Comparison of ENCODE assay signal across 22 cellular contexts in genomic region chr10:27564381-27564780, GRCh38.
A peak's percentile ranks its signal among the peaks of the same experiment; 100 is the strongest.
DNase-seq lines count a peak whose midpoint lies in the region; ATAC-seq and TF ChIP-seq lines count a peak whose summit lies in the region.
"Had no signal": no experiment of that assay in that cellular context is flagged by ENCODE, and none has a peak within 500 bp of the region (broad histone marks: within the 10 kb centered on the region; RNA-seq: fewer than 3 reads in every experiment).

No MANE protein-coding gene starts in this region.

- intact Hi-C loops in left ventricle myocardium inferior (cut with micrococcal nuclease) = no loop called here
- intact Hi-C loops in right cardiac atrium (cut with DNase I) = no loop called here

- H3K36me3 ChIP-seq in left ventricle myocardium inferior = no peaks in the 10 kb centered on the region
- H3K36me3 ChIP-seq: lower lobe of right lung, spleen had no signal

- H3K27ac ChIP-seq in left ventricle myocardium inferior (replicated peaks) = peak overlapping the region; percentile 40
- no peak overlapping the region for H3K27ac ChIP-seq in right cardiac atrium (ENCODE audit: low read length)
- H3K27ac ChIP-seq: dorsolateral prefrontal cortex, foreskin keratinocyte, lower lobe of right lung, spleen had no signal

- WGBS in right cardiac atrium = 71% methylated on average over 1 of the region's 1 CpG

- no peaks in the 10 kb centered on the region for H3K9me3 ChIP-seq in left ventricle myocardium inferior (replicated peaks)
- H3K9me3 ChIP-seq in right cardiac atrium (ENCODE audit: control insufficient read depth, low read length) = no peaks in the 10 kb centered on the region
- H3K9me3 ChIP-seq: lower lobe of right lung, spleen had no signal

- H3K4me1 ChIP-seq in left ventricle myocardium inferior = peaks cover 5% of the 10 kb centered on the region
- H3K4me1 ChIP-seq in right cardiac atrium (ENCODE audit: control insufficient read depth, insufficient read depth, low read length) = no peaks in the 10 kb centered on the region
- H3K4me1 ChIP-seq: foreskin keratinocyte, lower lobe of right lung had no signal

- peaks cover 26% of the 10 kb centered on the region for H3K4me1 Mint-ChIP-seq in activated naive CD8-positive, alpha-beta T cell treated with anti-CD3 and anti-CD28 coated beads, Interleukin-2, amount 10 ng/mL, durations not matched to agents 7 days and 5 days
- peaks cover 10 to 19% of the 10 kb centered on the region in 2 donors for H3K4me1 Mint-ChIP-seq in stimulated activated naive B cell treated with anti-CD40 and anti-IgM and Interleukin-4, amounts not matched to agents 10 μg/mL and 1 μg/mL and 100 μg/mL, for 72 hours

- POLR2A ChIA-PET in activated naive CD8-positive, alpha-beta T cell treated with anti-CD3 and anti-CD28 coated beads, Interleukin-2, amount 10 ng/mL, durations not matched to agents 7 days and 5 days (lab: Charles Lee) = no interaction called here

- H3K27me3 Mint-ChIP-seq in activated naive CD8-positive, alpha-beta T cell treated with anti-CD3 and anti-CD28 coated beads, Interleukin-2, amount 10 ng/mL, durations not matched to agents 7 days and 5 days = peaks cover 8% of the 10 kb centered on the region
- no peaks in the 10 kb centered on the region for H3K27me3 Mint-ChIP-seq in stimulated activated naive B cell treated with anti-CD40 and anti-IgM and Interleukin-4, amounts not matched to agents 10 μg/mL and 1 μg/mL and 100 μg/mL, for 72 hours

- H3K27me3 ChIP-seq in left ventricle myocardium inferior (ENCODE audit: low read depth) = no peaks in the 10 kb centered on the region
- no peaks in the 10 kb centered on the region for H3K27me3 ChIP-seq in right cardiac atrium (ENCODE audit: control insufficient read depth, insufficient read depth)
- H3K27me3 ChIP-seq: dorsolateral prefrontal cortex, foreskin keratinocyte, spleen had no signal

- H3K9me3 Mint-ChIP-seq in activated naive CD8-positive, alpha-beta T cell treated with anti-CD3 and anti-CD28 coated beads, Interleukin-2, amount 10 ng/mL, durations not matched to agents 7 days and 5 days = no peaks in the 10 kb centered on the region
- H3K9me3 Mint-ChIP-seq in stimulated activated naive B cell treated with anti-CD40 and anti-IgM and Interleukin-4, amounts not matched to agents 10 μg/mL and 1 μg/mL and 100 μg/mL, for 72 hours = peaks cover 0 to 4% of the 10 kb centered on the region in 2 donors

- DNase-seq in left ventricle myocardium inferior (no peak), right cardiac atrium (no peak), MV-4-11 (lab: John Stamatoyannopoulos, UW) (peak; percentile 63), pons (ENCODE audit: low spot score) (no peak)
- no peak for DNase-seq in activated naive CD8-positive, alpha-beta T cell treated with anti-CD3 and anti-CD28 coated beads, Interleukin-2, amount 10 ng/mL, durations not matched to agents 7 days and 5 days
- no peak for DNase-seq in stimulated activated naive B cell treated with anti-CD40 and anti-IgM and Interleukin-4, amounts not matched to agents 10 μg/mL and 1 μg/mL and 100 μg/mL, for 72 hours
- DNase-seq: activated CD4-positive, alpha-beta T cell treated with anti-CD3 and anti-CD28 coated beads, Interleukin-2, amount 50 U/mL, for 1 hour; activated T-cell treated with anti-CD3 and anti-CD28 coated beads, Interleukin-2, amount 50 U/mL, for 1 hour; amniotic stem cell; dorsolateral prefrontal cortex; foreskin keratinocyte; H7; hippocampal formation; Kasumi-1; lower lobe of right lung; NCI-H1105 treated with DMSO at 0.1 percent for 48 hours; NCI-H526 treated with DMSO at 0.1 percent for 48 hours; nucleus accumbens; spleen; SW 1271 had no signal

- no peak for TF ChIP-seq CTCF in left ventricle myocardium inferior (IDR thresholded peaks at IDR 0.05; ENCODE audit: borderline replicate concordance)

- ATAC-seq in right cardiac atrium (no peak), SK-N-SH treated with all-trans-retinoic acid at 6 μM for 48 hours (no peak), GM21526 (IDR thresholded peaks at IDR 0.05; ENCODE audit: low FRiP score, unreplicated experiment) (no peak)
- peak; percentile 74 for ATAC-seq in activated naive CD8-positive, alpha-beta T cell treated with anti-CD3 and anti-CD28 coated beads, Interleukin-2, amount 10 ng/mL, durations not matched to agents 7 days and 5 days (ENCODE audit: low read depth)
- ATAC-seq in stimulated activated naive B cell treated with anti-CD40 and anti-IgM and Interleukin-4, amounts not matched to agents 10 μg/mL and 1 μg/mL and 100 μg/mL, for 72 hours (replicated peaks) = peak in 1 of 2 donors; percentile 49
- ATAC-seq: foreskin keratinocyte, lower lobe of right lung had no signal

- peaks cover 4% of the 10 kb centered on the region for H3K36me3 Mint-ChIP-seq in activated naive CD8-positive, alpha-beta T cell treated with anti-CD3 and anti-CD28 coated beads, Interleukin-2, amount 10 ng/mL, durations not matched to agents 7 days and 5 days
- H3K36me3 Mint-ChIP-seq in stimulated activated naive B cell treated with anti-CD40 and anti-IgM and Interleukin-4, amounts not matched to agents 10 μg/mL and 1 μg/mL and 100 μg/mL, for 72 hours = peaks cover 0 to 6% of the 10 kb centered on the region in 2 donors

- H3K4me3 ChIP-seq in left ventricle myocardium inferior (no peak overlapping the region), right cardiac atrium (ENCODE audit: low read length) (no peak overlapping the region)
- H3K4me3 ChIP-seq: dorsolateral prefrontal cortex, lower lobe of right lung, spleen had no signal

- H3K4me3 Mint-ChIP-seq in activated naive CD8-positive, alpha-beta T cell treated with anti-CD3 and anti-CD28 coated beads, Interleukin-2, amount 10 ng/mL, durations not matched to agents 7 days and 5 days = peak overlapping the region; percentile 67
- peak overlapping the region in 1 of 2 donors; percentile 11 for H3K4me3 Mint-ChIP-seq in stimulated activated naive B cell treated with anti-CD40 and anti-IgM and Interleukin-4, amounts not matched to agents 10 μg/mL and 1 μg/mL and 100 μg/mL, for 72 hours

- H3K27ac Mint-ChIP-seq in activated naive CD8-positive, alpha-beta T cell treated with anti-CD3 and anti-CD28 coated beads, Interleukin-2, amount 10 ng/mL, durations not matched to agents 7 days and 5 days = peak overlapping the region; percentile 73
- H3K27ac Mint-ChIP-seq in stimulated activated naive B cell treated with anti-CD40 and anti-IgM and Interleukin-4, amounts not matched to agents 10 μg/mL and 1 μg/mL and 100 μg/mL, for 72 hours = peak overlapping the region; percentile 3

TF ChIP-seq in SK-N-SH treated with all-trans-retinoic acid at 6 μM for 48 hours, 23 proteins besides CTCF, POLR2A, EP300 and RAD21 (continues in another document):
- TF ChIP-seq ZFP3 (CRISPR knock-in tag; IDR thresholded peaks at IDR 0.05) = no peak
- no peak for TF ChIP-seq ISL1 (CRISPR knock-in tag; IDR thresholded peaks at IDR 0.05)
- no peak for TF ChIP-seq ZFP30 (CRISPR knock-in tag; IDR thresholded peaks at IDR 0.05)
- TF ChIP-seq ZNF8 (CRISPR knock-in tag; IDR thresholded peaks at IDR 0.05) = no peak
- TF ChIP-seq ARNTL (CRISPR knock-in tag; IDR thresholded peaks at IDR 0.05; ENCODE audit: borderline replicate concordance, low read depth) = no peak
- no peak for TF ChIP-seq BACH2 (CRISPR knock-in tag; IDR thresholded peaks at IDR 0.05; ENCODE audit: borderline replicate concordance)
- TF ChIP-seq CREB5 (CRISPR knock-in tag; IDR thresholded peaks at IDR 0.05; ENCODE audit: low read depth) = no peak
- TF ChIP-seq ESRRG (CRISPR knock-in tag; IDR thresholded peaks at IDR 0.05) = no peak
- no peak for TF ChIP-seq CSRNP3 (CRISPR knock-in tag; IDR thresholded peaks at IDR 0.05)
- no peak for TF ChIP-seq OSR1 (CRISPR knock-in tag; IDR thresholded peaks at IDR 0.05)
- TF ChIP-seq TOX (CRISPR knock-in tag; IDR thresholded peaks at IDR 0.05; ENCODE audit: borderline replicate concordance) = no peak
- no peak for TF ChIP-seq SNAI2 (CRISPR knock-in tag; IDR thresholded peaks at IDR 0.05)
- no peak for TF ChIP-seq ZNF70 (CRISPR knock-in tag; IDR thresholded peaks at IDR 0.05)
- no peak for TF ChIP-seq RARB (CRISPR knock-in tag; IDR thresholded peaks at IDR 0.05)
- TF ChIP-seq ZC3H10 (CRISPR knock-in tag; IDR thresholded peaks at IDR 0.05) = no peak
- no peak for TF ChIP-seq TCF4 (CRISPR knock-in tag; IDR thresholded peaks at IDR 0.05; ENCODE audit: borderline replicate concordance)
- no peak for TF ChIP-seq ZNF565 (CRISPR knock-in tag; conservative IDR thresholded peaks at IDR 0.05; ENCODE audit: low read depth)
